Comparison of ENCODE assay signal across 26 cellular contexts in the genomic region with DNA sequence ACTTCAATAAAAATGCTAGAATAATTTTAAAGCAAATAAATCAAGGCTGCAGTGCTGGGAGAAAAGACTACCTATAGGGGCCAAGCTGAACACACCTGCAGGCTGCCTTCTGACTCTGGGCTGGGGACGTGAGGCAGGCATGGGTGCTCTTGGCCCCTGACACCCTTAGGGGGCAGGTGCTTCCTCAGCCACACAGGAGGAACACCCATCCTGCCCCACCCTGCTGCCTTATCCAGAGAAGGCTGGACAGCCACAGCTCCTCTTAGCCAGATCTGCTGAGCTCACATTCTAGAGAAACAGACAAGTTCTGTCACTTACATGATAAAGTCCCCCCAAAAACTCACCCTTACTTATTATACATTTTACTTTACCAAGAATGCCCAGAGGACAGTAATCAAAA. TPM values are rescaled to one million over a fixed set of nuclear protein-coding genes. Genes with fewer than 3 reads are reported as not detected.
"Had no signal": no experiment of that assay in that cellular context is flagged by ENCODE, and none has a peak within 500 bp of the region (broad histone marks: within the 10 kb centered on the region; RNA-seq: fewer than 3 reads in every experiment).

No MANE protein-coding gene starts in this region.

- ATAC-seq: activated CD4-positive, alpha-beta T cell treated with anti-CD3 and anti-CD28 coated beads for 36 hours; activated CD8-positive, alpha-beta T cell treated with anti-CD3 and anti-CD28 coated beads for 36 hours; activated naive CD4-positive, alpha-beta T cell treated with anti-CD3 and anti-CD28 coated beads, Interleukin-2, amount 50 U/mL, for 72 hours; activated naive CD8-positive, alpha-beta T cell treated with anti-CD3 and anti-CD28 coated beads, Interleukin-2, amount 50 U/mL, for 24 hours; activated T-cell treated with anti-CD3 and anti-CD28 coated beads, Interleukin-2, amount 50 U/mL, for 4 hours; body of pancreas; K562; Panc1; T-helper 17 cell had no signal

- H3K9me3 Mint-ChIP-seq: activated CD8-positive, alpha-beta T cell treated with anti-CD3 and anti-CD28 coated beads for 36 hours; activated naive CD4-positive, alpha-beta T cell treated with anti-CD3 and anti-CD28 coated beads, Interleukin-2, amount 50 U/mL, for 72 hours; activated naive CD8-positive, alpha-beta T cell treated with anti-CD3 and anti-CD28 coated beads, Interleukin-2, amount 50 U/mL, for 24 hours; activated T-cell treated with anti-CD3 and anti-CD28 coated beads, Interleukin-2, amount 50 U/mL, for 4 hours; central memory CD8-positive, alpha-beta T cell had no signal

- H3K36me3 ChIP-seq: ascending aorta, SJSA1 had no signal

- DNase-seq: activated CD4-positive, alpha-beta T cell treated with anti-CD3 and anti-CD28 coated beads for 36 hours; activated CD8-positive, alpha-beta T cell treated with anti-CD3 and anti-CD28 coated beads for 36 hours; activated effector memory CD4-positive, alpha-beta T cell treated with anti-CD3 and anti-CD28 coated beads, Interleukin-2, amount 50 U/mL, for 16 hours; activated naive CD4-positive, alpha-beta T cell treated with Interleukin-2 at 50 U/mL for 16 hours; activated naive CD8-positive, alpha-beta T cell treated with anti-CD3 and anti-CD28 coated beads, Interleukin-2, amount 50 U/mL, for 24 hours; activated T-cell treated with anti-CD3 and anti-CD28 coated beads, Interleukin-2, amount 50 U/mL, for 4 hours; amniotic stem cell; body of pancreas; Karpas-422; NCI-H1048; NCI-H1930; NCI-H2171; NCI-H2227 treated with DMSO at 0.1 percent for 48 hours; NCI-H526 treated with DMSO at 0.1 percent for 48 hours; NCI-H82; OCI-M1; SHP77; T-helper 17 cell had no signal

- H3K27ac Mint-ChIP-seq: activated CD4-positive, alpha-beta T cell treated with anti-CD3 and anti-CD28 coated beads for 36 hours; activated CD8-positive, alpha-beta T cell treated with anti-CD3 and anti-CD28 coated beads for 36 hours; activated naive CD4-positive, alpha-beta T cell treated with anti-CD3 and anti-CD28 coated beads, Interleukin-2, amount 50 U/mL, for 72 hours; activated naive CD8-positive, alpha-beta T cell treated with anti-CD3 and anti-CD28 coated beads, Interleukin-2, amount 50 U/mL, for 24 hours; T-helper 17 cell had no signal

- H3K4me1 ChIP-seq: SJSA1 had no signal

- H3K4me3 Mint-ChIP-seq: activated CD4-positive, alpha-beta T cell treated with anti-CD3 and anti-CD28 coated beads for 36 hours; activated CD8-positive, alpha-beta T cell treated with anti-CD3 and anti-CD28 coated beads for 36 hours; activated naive CD8-positive, alpha-beta T cell treated with anti-CD3 and anti-CD28 coated beads, Interleukin-2, amount 50 U/mL, for 24 hours; activated T-cell treated with anti-CD3 and anti-CD28 coated beads, Interleukin-2, amount 50 U/mL, for 4 hours; central memory CD8-positive, alpha-beta T cell; T-helper 17 cell had no signal

- H3K9me3 ChIP-seq: ascending aorta, body of pancreas, SJSA1 had no signal

- H3K27ac ChIP-seq: ascending aorta, body of pancreas, RWPE1, SJSA1, VCaP had no signal

- H3K4me3 ChIP-seq: ascending aorta, body of pancreas, K562, SJSA1 had no signal

RNA-seq across cellular contexts. Expression of gene LMX1B, which starts 6.6 kb away (rescaled TPM):
- total RNA-seq: activated CD4-positive, alpha-beta T cell treated with anti-CD3 and anti-CD28 coated beads for 36 hours; activated CD8-positive, alpha-beta T cell treated with anti-CD3 and anti-CD28 coated beads for 36 hours; activated naive CD4-positive, alpha-beta T cell treated with anti-CD3 and anti-CD28 coated beads, Interleukin-2, amount 50 U/mL, for 72 hours; activated T-cell treated with anti-CD3 and anti-CD28 coated beads, Interleukin-2, amount 50 U/mL, for 4 hours; K562; SJSA1; T-helper 17 cell had no signal
- polyA plus RNA-seq: K562 had no signal
